Comparison of ENCODE assay signal across 15 cellular contexts in genomic region chr4:99679204-99679603, GRCh38. TPM values are rescaled to one million over a fixed set of nuclear protein-coding genes. Genes with fewer than 3 reads are reported as not detected.
DNase-seq lines count a peak whose midpoint lies in the region; ATAC-seq lines count a peak whose summit lies in the region.
"Had no signal": no experiment of that assay in that cellular context is flagged by ENCODE, and none has a peak within 500 bp of the region (broad histone marks: within the 10 kb centered on the region; RNA-seq: fewer than 3 reads in every experiment).

No MANE protein-coding gene starts in this region.

- in situ Hi-C loops in SK-MEL-5 (cut with HindIII; ENCODE audit: low pct_unique_long_range_greater_than_20kb, low sequenced_read_pairs) = no loop called here

- intact Hi-C loops in right cardiac atrium (cut with DNase I) = loop anchor here in 1 of 4 donors (10.0 kb wide), 1 partner anchor 46 kb away; no protein-coding TSS in a partner anchor

- WGBS in right cardiac atrium = 15% methylated on average over 4 of the region's 4 CpGs

- H3K4me1 ChIP-seq in right cardiac atrium (ENCODE audit: control insufficient read depth, insufficient read depth, low read length) = no peaks in the 10 kb centered on the region

- no peaks in the 10 kb centered on the region for H3K9me3 ChIP-seq in right cardiac atrium (ENCODE audit: control insufficient read depth, low read length)

- peak; percentile 92 to 97 for ATAC-seq in right cardiac atrium

- peak overlapping the region; percentile 72 for H3K27ac ChIP-seq in right cardiac atrium (ENCODE audit: low read length)

- DNase-seq in NCI-H510A treated with DMSO at 0.1 percent for 48 hours (lab: John Stamatoyannopoulos, UW) (peak; percentile 11), NCI-H510A (lab: John Stamatoyannopoulos, UW) (no peak), SK-MEL-5 (ENCODE audit: low read depth, low spot score) (peak; percentile 49), right cardiac atrium (peak; percentile 46 to 80 (median 78)), ureter (ENCODE audit: low spot score) (peak; percentile 47), NAMALWA (ENCODE audit: low spot score) (no peak), MV-4-11 (lab: John Stamatoyannopoulos, UW) (no peak), occipital lobe (lab: John Stamatoyannopoulos, UW) (no peak)
- DNase-seq: ACHN; activated effector memory CD4-positive, alpha-beta T cell treated with Interleukin-2 at 50 U/mL for 16 hours; central memory CD4-positive, alpha-beta T cell; islet precursor cell; NCI-H2029 treated with DMSO at 0.1 percent for 48 hours; stimulated activated CD4-positive, alpha-beta T cell treated with anti-CD3 and anti-CD28 coated beads, Interleukin-4, amount 100 ng/mL, for 4 hours had no signal

- H3K4me3 ChIP-seq in right cardiac atrium (ENCODE audit: low read length) = no peak overlapping the region
- H3K4me3 ChIP-seq: esophagus muscularis mucosa had no signal

- H3K27me3 ChIP-seq in right cardiac atrium (ENCODE audit: control insufficient read depth, insufficient read depth) = no peaks in the 10 kb centered on the region
- H3K27me3 ChIP-seq: esophagus muscularis mucosa had no signal

RNA-seq across cellular contexts. Expression of gene C4orf54, which starts 21.6 kb away (rescaled TPM):
- 0.08 and 0.13 TPM in 2 replicates for total RNA-seq in SK-MEL-5 (2014; rRNA removed; shearing (Covaris generic))
- polyA plus RNA-seq in SK-MEL-5 (2015; cell fraction: cytosol; rRNA removed) = 0.05 TPM in 2 replicates
- 0.11 and 0.24 TPM in 2 replicates for polyA plus RNA-seq in SK-MEL-5 (2015; cell fraction: nucleus; rRNA removed)
- 1 to 10 TPM in 2 of 4 donors, under 1 TPM in 2; 0.68 to 10.0 (median 1.4) TPM for total RNA-seq in right cardiac atrium
- 2.2 TPM for polyA plus RNA-seq in right cardiac atrium
- not detected for total RNA-seq in ureter
- total RNA-seq in occipital lobe = 0.47 TPM

Comparison
In these comparisons a context has a peak if more than half of its experiments do, and no peak if none do; other contexts are left out.
1. DNase-seq: peak in NCI-H510A treated with DMSO at 0.1 percent for 48 hours (single experiment), SK-MEL-5 (single experiment), right cardiac atrium (3 of 3) and ureter (single experiment); none in NCI-H510A (single experiment), NAMALWA (single experiment), MV-4-11 (single experiment) and occipital lobe (single experiment).